ENCODE assay signal across 1 cellular context in the genomic region with DNA sequence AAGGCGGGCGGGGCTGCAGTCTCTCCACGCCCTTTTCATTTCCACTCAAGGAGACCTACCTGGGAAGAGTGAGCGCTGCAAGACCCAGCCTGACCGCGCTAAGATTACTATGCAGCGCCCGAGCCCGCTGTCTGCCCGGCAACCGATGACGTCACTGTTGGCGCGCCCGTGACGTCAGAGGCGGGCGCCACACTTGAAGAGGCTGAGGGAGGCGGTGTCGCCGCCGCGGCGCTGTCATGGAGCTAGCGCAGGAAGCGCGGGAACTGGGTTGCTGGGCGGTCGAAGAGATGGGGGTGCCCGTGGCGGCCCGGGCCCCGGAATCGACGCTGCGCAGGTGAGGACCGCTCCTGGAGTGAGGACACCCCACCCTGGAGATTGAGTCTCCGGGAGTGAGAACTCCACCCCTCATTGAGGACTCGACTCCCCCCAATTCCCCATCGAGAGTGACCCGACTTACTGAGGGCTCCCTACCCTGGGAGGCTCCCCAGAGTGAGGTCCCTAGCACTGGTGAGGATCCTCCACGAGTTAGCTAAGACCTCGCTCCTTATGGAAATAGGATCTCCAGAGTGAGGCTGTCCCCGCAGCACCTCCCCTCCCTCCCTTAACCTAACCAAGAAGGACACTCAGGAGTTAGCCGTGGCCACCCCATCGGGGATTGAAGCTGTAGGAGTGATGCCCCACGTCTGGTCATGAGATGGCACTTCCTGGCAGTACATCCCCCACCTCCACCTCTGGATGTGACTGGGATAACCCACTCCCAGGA.
TF ChIP-seq lines count a peak whose summit lies in the region.

A gene with protein sequence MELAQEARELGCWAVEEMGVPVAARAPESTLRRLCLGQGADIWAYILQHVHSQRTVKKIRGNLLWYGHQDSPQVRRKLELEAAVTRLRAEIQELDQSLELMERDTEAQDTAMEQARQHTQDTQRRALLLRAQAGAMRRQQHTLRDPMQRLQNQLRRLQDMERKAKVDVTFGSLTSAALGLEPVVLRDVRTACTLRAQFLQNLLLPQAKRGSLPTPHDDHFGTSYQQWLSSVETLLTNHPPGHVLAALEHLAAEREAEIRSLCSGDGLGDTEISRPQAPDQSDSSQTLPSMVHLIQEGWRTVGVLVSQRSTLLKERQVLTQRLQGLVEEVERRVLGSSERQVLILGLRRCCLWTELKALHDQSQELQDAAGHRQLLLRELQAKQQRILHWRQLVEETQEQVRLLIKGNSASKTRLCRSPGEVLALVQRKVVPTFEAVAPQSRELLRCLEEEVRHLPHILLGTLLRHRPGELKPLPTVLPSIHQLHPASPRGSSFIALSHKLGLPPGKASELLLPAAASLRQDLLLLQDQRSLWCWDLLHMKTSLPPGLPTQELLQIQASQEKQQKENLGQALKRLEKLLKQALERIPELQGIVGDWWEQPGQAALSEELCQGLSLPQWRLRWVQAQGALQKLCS (plus strand): TSS at position 177 of the 763 bp plus-strand sequence. CDS start 60 bp downstream, at position 237.

TF ChIP-seq in K562, 482 proteins besides CTCF, POLR2A, EP300 and RAD21 (continued from another document and continues in another):
- TF ChIP-seq, protein P1, sequence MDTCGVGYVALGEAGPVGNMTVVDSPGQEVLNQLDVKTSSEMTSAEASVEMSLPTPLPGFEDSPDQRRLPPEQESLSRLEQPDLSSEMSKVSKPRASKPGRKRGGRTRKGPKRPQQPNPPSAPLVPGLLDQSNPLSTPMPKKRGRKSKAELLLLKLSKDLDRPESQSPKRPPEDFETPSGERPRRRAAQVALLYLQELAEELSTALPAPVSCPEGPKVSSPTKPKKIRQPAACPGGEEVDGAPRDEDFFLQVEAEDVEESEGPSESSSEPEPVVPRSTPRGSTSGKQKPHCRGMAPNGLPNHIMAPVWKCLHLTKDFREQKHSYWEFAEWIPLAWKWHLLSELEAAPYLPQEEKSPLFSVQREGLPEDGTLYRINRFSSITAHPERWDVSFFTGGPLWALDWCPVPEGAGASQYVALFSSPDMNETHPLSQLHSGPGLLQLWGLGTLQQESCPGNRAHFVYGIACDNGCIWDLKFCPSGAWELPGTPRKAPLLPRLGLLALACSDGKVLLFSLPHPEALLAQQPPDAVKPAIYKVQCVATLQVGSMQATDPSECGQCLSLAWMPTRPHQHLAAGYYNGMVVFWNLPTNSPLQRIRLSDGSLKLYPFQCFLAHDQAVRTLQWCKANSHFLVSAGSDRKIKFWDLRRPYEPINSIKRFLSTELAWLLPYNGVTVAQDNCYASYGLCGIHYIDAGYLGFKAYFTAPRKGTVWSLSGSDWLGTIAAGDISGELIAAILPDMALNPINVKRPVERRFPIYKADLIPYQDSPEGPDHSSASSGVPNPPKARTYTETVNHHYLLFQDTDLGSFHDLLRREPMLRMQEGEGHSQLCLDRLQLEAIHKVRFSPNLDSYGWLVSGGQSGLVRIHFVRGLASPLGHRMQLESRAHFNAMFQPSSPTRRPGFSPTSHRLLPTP (IDR thresholded peaks at IDR 0.05; ENCODE audit: borderline replicate concordance, extremely low read depth, insufficient read length), result no peak
- TF ChIP-seq TFAM (CRISPR knock-in tag; conservative IDR thresholded peaks at IDR 0.05) (no peak), ZFP36 (IDR thresholded peaks at IDR 0.05; ENCODE audit: low read depth, low read length, partially characterized antibody) (no peak), L3MBTL2 (IDR thresholded peaks at IDR 0.05) (peak; percentile 84), ZNF124 (CRISPR knock-in tag; IDR thresholded peaks at IDR 0.05) (no peak), MTA2 (IDR thresholded peaks at IDR 0.05; ENCODE audit: low read depth) (no peak), SMARCA4 (IDR thresholded peaks at IDR 0.05) (no peak), COPS2 (conservative IDR thresholded peaks at IDR 0.05) (no peak), ZSCAN32 (CRISPR knock-in tag; IDR thresholded peaks at IDR 0.05) (0 out of 2 replicates have a peak, but pooled peaks have one; percentile 35), ZFP1 (CRISPR knock-in tag; IDR thresholded peaks at IDR 0.05) (no peak), ZBED1 (IDR thresholded peaks at IDR 0.05) (no peak), CTBP1 (IDR thresholded peaks at IDR 0.05; ENCODE audit: borderline replicate concordance) (peak; percentile 82), ZNF324 (CRISPR knock-in tag; IDR thresholded peaks at IDR 0.05) (0 out of 2 replicates have a peak, but pooled peaks have one; percentile 18), FOSL1 (tag; conservative IDR thresholded peaks at IDR 0.05) (peak; percentile 59), ESRRA (IDR thresholded peaks at IDR 0.05; ENCODE audit: borderline replicate concordance, low read depth) (peak; percentile 52), THRAP3 (IDR thresholded peaks at IDR 0.05; ENCODE audit: borderline replicate concordance) (no peak), SREBF1 (IDR thresholded peaks at IDR 0.05; ENCODE audit: borderline replicate concordance, low read depth, low read length) (no peak), ZNF57 (CRISPR knock-in tag; IDR thresholded peaks at IDR 0.05) (no peak), PHF20 (IDR thresholded peaks at IDR 0.05; ENCODE audit: partially characterized antibody) (peak; percentile 95), GTF2E2 (tag; IDR thresholded peaks at IDR 0.05) (no peak), HEY1 (CRISPR knock-in tag; IDR thresholded peaks at IDR 0.05; ENCODE audit: borderline replicate concordance) (no peak), CHD2 (IDR thresholded peaks at IDR 0.05; ENCODE audit: low read depth, low read length) (no peak), HNRNPL (IDR thresholded peaks at IDR 0.05; ENCODE audit: low read depth, low read length) (peak; percentile 30; the same call in 1 of the 2 replicates)
- TF ChIP-seq, protein P2, sequence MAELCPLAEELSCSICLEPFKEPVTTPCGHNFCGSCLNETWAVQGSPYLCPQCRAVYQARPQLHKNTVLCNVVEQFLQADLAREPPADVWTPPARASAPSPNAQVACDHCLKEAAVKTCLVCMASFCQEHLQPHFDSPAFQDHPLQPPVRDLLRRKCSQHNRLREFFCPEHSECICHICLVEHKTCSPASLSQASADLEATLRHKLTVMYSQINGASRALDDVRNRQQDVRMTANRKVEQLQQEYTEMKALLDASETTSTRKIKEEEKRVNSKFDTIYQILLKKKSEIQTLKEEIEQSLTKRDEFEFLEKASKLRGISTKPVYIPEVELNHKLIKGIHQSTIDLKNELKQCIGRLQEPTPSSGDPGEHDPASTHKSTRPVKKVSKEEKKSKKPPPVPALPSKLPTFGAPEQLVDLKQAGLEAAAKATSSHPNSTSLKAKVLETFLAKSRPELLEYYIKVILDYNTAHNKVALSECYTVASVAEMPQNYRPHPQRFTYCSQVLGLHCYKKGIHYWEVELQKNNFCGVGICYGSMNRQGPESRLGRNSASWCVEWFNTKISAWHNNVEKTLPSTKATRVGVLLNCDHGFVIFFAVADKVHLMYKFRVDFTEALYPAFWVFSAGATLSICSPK (IDR thresholded peaks at IDR 0.05; ENCODE audit: borderline replicate concordance), result no peak
- TF ChIP-seq, protein P3, sequence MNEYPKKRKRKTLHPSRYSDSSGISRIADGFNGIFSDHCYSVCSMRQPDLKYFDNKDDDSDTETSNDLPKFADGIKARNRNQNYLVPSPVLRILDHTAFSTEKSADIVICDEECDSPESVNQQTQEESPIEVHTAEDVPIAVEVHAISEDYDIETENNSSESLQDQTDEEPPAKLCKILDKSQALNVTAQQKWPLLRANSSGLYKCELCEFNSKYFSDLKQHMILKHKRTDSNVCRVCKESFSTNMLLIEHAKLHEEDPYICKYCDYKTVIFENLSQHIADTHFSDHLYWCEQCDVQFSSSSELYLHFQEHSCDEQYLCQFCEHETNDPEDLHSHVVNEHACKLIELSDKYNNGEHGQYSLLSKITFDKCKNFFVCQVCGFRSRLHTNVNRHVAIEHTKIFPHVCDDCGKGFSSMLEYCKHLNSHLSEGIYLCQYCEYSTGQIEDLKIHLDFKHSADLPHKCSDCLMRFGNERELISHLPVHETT (CRISPR knock-in tag; conservative IDR thresholded peaks at IDR 0.05 in 1 of 2, IDR thresholded peaks at IDR 0.05 in 1 of 2), result 0 out of 4 replicates have a peak, but pooled peaks of 1 of the 2 experiments have one; percentile 45
- TF ChIP-seq, protein P4, sequence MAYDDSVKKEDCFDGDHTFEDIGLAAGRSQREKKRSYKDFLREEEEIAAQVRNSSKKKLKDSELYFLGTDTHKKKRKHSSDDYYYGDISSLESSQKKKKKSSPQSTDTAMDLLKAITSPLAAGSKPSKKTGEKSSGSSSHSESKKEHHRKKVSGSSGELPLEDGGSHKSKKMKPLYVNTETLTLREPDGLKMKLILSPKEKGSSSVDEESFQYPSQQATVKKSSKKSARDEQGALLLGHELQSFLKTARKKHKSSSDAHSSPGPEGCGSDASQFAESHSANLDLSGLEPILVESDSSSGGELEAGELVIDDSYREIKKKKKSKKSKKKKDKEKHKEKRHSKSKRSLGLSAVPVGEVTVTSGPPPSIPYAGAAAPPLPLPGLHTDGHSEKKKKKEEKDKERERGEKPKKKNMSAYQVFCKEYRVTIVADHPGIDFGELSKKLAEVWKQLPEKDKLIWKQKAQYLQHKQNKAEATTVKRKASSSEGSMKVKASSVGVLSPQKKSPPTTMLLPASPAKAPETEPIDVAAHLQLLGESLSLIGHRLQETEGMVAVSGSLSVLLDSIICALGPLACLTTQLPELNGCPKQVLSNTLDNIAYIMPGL (CRISPR knock-in tag; IDR thresholded peaks at IDR 0.05), result no peak
- TF ChIP-seq, protein P5, sequence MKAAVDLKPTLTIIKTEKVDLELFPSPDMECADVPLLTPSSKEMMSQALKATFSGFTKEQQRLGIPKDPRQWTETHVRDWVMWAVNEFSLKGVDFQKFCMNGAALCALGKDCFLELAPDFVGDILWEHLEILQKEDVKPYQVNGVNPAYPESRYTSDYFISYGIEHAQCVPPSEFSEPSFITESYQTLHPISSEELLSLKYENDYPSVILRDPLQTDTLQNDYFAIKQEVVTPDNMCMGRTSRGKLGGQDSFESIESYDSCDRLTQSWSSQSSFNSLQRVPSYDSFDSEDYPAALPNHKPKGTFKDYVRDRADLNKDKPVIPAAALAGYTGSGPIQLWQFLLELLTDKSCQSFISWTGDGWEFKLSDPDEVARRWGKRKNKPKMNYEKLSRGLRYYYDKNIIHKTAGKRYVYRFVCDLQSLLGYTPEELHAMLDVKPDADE (conservative IDR thresholded peaks at IDR 0.05; ENCODE audit: control insufficient read depth, low read depth, low read length), result 0 out of 2 replicates have a peak, but pooled peaks have one; percentile 34
- TF ChIP-seq, protein P6, sequence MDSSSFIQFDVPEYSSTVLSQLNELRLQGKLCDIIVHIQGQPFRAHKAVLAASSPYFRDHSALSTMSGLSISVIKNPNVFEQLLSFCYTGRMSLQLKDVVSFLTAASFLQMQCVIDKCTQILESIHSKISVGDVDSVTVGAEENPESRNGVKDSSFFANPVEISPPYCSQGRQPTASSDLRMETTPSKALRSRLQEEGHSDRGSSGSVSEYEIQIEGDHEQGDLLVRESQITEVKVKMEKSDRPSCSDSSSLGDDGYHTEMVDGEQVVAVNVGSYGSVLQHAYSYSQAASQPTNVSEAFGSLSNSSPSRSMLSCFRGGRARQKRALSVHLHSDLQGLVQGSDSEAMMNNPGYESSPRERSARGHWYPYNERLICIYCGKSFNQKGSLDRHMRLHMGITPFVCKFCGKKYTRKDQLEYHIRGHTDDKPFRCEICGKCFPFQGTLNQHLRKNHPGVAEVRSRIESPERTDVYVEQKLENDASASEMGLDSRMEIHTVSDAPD (CRISPR knock-in tag; IDR thresholded peaks at IDR 0.05), result no peak
- TF ChIP-seq, protein P7, sequence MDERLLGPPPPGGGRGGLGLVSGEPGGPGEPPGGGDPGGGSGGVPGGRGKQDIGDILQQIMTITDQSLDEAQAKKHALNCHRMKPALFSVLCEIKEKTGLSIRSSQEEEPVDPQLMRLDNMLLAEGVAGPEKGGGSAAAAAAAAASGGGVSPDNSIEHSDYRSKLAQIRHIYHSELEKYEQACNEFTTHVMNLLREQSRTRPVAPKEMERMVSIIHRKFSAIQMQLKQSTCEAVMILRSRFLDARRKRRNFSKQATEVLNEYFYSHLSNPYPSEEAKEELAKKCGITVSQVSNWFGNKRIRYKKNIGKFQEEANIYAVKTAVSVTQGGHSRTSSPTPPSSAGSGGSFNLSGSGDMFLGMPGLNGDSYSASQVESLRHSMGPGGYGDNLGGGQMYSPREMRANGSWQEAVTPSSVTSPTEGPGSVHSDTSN (CRISPR knock-in tag; IDR thresholded peaks at IDR 0.05; ENCODE audit: low read depth), result no peak
- TF ChIP-seq, protein P7 (tag; conservative IDR thresholded peaks at IDR 0.05; ENCODE audit: low read depth), result no peak
- TF ChIP-seq, protein P8, sequence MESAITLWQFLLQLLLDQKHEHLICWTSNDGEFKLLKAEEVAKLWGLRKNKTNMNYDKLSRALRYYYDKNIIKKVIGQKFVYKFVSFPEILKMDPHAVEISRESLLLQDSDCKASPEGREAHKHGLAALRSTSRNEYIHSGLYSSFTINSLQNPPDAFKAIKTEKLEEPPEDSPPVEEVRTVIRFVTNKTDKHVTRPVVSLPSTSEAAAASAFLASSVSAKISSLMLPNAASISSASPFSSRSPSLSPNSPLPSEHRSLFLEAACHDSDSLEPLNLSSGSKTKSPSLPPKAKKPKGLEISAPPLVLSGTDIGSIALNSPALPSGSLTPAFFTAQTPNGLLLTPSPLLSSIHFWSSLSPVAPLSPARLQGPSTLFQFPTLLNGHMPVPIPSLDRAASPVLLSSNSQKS (CRISPR knock-in tag; IDR thresholded peaks at IDR 0.05), result no peak
- TF ChIP-seq, protein P9, sequence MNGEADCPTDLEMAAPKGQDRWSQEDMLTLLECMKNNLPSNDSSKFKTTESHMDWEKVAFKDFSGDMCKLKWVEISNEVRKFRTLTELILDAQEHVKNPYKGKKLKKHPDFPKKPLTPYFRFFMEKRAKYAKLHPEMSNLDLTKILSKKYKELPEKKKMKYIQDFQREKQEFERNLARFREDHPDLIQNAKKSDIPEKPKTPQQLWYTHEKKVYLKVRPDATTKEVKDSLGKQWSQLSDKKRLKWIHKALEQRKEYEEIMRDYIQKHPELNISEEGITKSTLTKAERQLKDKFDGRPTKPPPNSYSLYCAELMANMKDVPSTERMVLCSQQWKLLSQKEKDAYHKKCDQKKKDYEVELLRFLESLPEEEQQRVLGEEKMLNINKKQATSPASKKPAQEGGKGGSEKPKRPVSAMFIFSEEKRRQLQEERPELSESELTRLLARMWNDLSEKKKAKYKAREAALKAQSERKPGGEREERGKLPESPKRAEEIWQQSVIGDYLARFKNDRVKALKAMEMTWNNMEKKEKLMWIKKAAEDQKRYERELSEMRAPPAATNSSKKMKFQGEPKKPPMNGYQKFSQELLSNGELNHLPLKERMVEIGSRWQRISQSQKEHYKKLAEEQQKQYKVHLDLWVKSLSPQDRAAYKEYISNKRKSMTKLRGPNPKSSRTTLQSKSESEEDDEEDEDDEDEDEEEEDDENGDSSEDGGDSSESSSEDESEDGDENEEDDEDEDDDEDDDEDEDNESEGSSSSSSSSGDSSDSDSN (IDR thresholded peaks at IDR 0.05; ENCODE audit: borderline replicate concordance in 1 of 2, low read depth in 2 of 2, low read length in 2 of 2), result no peak
